ENCODE assay signal across 1 cellular context in genomic region chr12:45730116-45730841, GRCh38.
TF ChIP-seq lines count a peak whose summit lies in the region.

No MANE protein-coding gene starts in this region.

TF ChIP-seq in SK-N-SH treated with all-trans-retinoic acid at 6 μM for 48 hours, 23 proteins besides CTCF, POLR2A, EP300 and RAD21 (continued from another document):
- TF ChIP-seq, protein P1, sequence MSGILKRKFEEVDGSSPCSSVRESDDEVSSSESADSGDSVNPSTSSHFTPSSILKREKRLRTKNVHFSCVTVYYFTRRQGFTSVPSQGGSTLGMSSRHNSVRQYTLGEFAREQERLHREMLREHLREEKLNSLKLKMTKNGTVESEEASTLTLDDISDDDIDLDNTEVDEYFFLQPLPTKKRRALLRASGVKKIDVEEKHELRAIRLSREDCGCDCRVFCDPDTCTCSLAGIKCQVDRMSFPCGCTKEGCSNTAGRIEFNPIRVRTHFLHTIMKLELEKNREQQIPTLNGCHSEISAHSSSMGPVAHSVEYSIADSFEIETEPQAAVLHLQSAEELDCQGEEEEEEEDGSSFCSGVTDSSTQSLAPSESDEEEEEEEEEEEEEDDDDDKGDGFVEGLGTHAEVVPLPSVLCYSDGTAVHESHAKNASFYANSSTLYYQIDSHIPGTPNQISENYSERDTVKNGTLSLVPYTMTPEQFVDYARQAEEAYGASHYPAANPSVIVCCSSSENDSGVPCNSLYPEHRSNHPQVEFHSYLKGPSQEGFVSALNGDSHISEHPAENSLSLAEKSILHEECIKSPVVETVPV (CRISPR knock-in tag; IDR thresholded peaks at IDR 0.05): no peak
- TF ChIP-seq, protein P2, sequence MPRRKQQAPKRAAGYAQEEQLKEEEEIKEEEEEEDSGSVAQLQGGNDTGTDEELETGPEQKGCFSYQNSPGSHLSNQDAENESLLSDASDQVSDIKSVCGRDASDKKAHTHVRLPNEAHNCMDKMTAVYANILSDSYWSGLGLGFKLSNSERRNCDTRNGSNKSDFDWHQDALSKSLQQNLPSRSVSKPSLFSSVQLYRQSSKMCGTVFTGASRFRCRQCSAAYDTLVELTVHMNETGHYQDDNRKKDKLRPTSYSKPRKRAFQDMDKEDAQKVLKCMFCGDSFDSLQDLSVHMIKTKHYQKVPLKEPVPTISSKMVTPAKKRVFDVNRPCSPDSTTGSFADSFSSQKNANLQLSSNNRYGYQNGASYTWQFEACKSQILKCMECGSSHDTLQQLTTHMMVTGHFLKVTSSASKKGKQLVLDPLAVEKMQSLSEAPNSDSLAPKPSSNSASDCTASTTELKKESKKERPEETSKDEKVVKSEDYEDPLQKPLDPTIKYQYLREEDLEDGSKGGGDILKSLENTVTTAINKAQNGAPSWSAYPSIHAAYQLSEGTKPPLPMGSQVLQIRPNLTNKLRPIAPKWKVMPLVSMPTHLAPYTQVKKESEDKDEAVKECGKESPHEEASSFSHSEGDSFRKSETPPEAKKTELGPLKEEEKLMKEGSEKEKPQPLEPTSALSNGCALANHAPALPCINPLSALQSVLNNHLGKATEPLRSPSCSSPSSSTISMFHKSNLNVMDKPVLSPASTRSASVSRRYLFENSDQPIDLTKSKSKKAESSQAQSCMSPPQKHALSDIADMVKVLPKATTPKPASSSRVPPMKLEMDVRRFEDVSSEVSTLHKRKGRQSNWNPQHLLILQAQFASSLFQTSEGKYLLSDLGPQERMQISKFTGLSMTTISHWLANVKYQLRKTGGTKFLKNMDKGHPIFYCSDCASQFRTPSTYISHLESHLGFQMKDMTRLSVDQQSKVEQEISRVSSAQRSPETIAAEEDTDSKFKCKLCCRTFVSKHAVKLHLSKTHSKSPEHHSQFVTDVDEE (CRISPR knock-in tag; IDR thresholded peaks at IDR 0.05): no peak
- TF ChIP-seq CSDC2 (CRISPR knock-in tag; IDR thresholded peaks at IDR 0.05) (no peak), ZNF565 (CRISPR knock-in tag; conservative IDR thresholded peaks at IDR 0.05; ENCODE audit: low read depth) (no peak), GLIS3 (CRISPR knock-in tag; IDR thresholded peaks at IDR 0.05) (no peak), BACH2 (CRISPR knock-in tag; IDR thresholded peaks at IDR 0.05; ENCODE audit: borderline replicate concordance) (no peak), TCF4 (CRISPR knock-in tag; IDR thresholded peaks at IDR 0.05; ENCODE audit: borderline replicate concordance) (no peak), ZNF70 (CRISPR knock-in tag; IDR thresholded peaks at IDR 0.05) (no peak), OSR1 (CRISPR knock-in tag; IDR thresholded peaks at IDR 0.05) (no peak), ARNTL (CRISPR knock-in tag; IDR thresholded peaks at IDR 0.05; ENCODE audit: borderline replicate concordance, low read depth) (no peak), ISL1 (CRISPR knock-in tag; IDR thresholded peaks at IDR 0.05) (no peak)
